ENCODE assay signal across 12 cellular contexts in genomic region chr3:53238881-53239280, GRCh38. TPM values are rescaled to one million over a fixed set of nuclear protein-coding genes. Genes with fewer than 3 reads are reported as not detected.
DNase-seq lines count a peak whose midpoint lies in the region; ATAC-seq and TF ChIP-seq lines count a peak whose summit lies in the region.
"Had no signal": no experiment of that assay in that cellular context is flagged by ENCODE, and none has a peak within 500 bp of the region (broad histone marks: within the 10 kb centered on the region; RNA-seq: fewer than 3 reads in every experiment).

No MANE protein-coding gene starts in this region.

- H3K36me3 ChIP-seq in HEK293 (ENCODE audit: control insufficient read depth in 2 of 2, insufficient read depth in 1 of 2, low read length in 2 of 2), result peaks cover 0 to 80% of the 10 kb centered on the region in 2 experiments; a peak in 1 of 3 replicates
- peaks cover 59 to 62% of the 10 kb centered on the region in 2 donors for H3K36me3 ChIP-seq in ascending aorta
- H3K36me3 ChIP-seq in spleen, result peaks cover 3 to 100% (median 72%) of the 10 kb centered on the region in 6 donors

- H3K4me1 ChIP-seq in HEK293 (ENCODE audit: control insufficient read depth, insufficient read depth, low read length), result peaks cover 3% of the 10 kb centered on the region; the same call in 1 of the 2 replicates
- H3K4me1 ChIP-seq in ascending aorta, result peaks cover 9 to 20% of the 10 kb centered on the region in 2 donors
- H3K4me1 ChIP-seq in spleen, result peaks cover 19 to 98% (median 69%) of the 10 kb centered on the region in 6 donors

- WGBS in spleen, 5 donors, result 86 to 93% (median 89%) methylated on average over 4 of the region's 4 CpGs

- no peak for TF ChIP-seq CTCF in HEK293 (tag by site-specific recombination; IDR thresholded peaks at IDR 0.05)
- no peak for TF ChIP-seq CTCF in ascending aorta (IDR thresholded peaks at IDR 0.05)
- TF ChIP-seq CTCF in spleen (IDR thresholded peaks at IDR 0.05 in 8 of 11, conservative IDR thresholded peaks at IDR 0.05 in 3 of 11), result no peak

- CTCF ChIA-PET in HEK293 (lab: Yijun Ruan, JAX), result interaction anchor here (0.7 kb wide), 1 partner anchor 60 kb away, joined by 3 read pairs; no protein-coding TSS in a partner anchor

- H3K4me3 ChIP-seq in HEK293 (ENCODE audit: low read depth, low read length) (no peak overlapping the region), ascending aorta (no peak overlapping the region), spleen (no peak overlapping the region)
- H3K4me3 ChIP-seq: testis had no signal

- H3K27me3 ChIP-seq in ascending aorta (no peaks in the 10 kb centered on the region), spleen (replicated peaks in 1 of 7) (no peaks in the 10 kb centered on the region)
- H3K27me3 ChIP-seq: testis had no signal

- POLR2A ChIA-PET in HEK293 (lab: Yijun Ruan, JAX), result no interaction called here

- intact Hi-C loops in ascending aorta (cut with DNase I), result loop anchor here (2.0 kb wide), 1 partner anchor 16 kb away; no protein-coding TSS in a partner anchor
- intact Hi-C loops in spleen (cut with DNase I; ENCODE audit: low total_unique reads), result no loop called here
- intact Hi-C loops in left colon (cut with DNase I, micrococcal nuclease), result no loop called here

- ATAC-seq in GM21619 (IDR thresholded peaks at IDR 0.05; ENCODE audit: unreplicated experiment), result no peak
- no peak for ATAC-seq in left colon
- ATAC-seq: activated T-cell treated with anti-CD3 and anti-CD28 coated beads, Interleukin-2, amount 50 U/mL, for 4 hours had no signal

- TF ChIP-seq POLR2A in spleen (IDR thresholded peaks at IDR 0.05), result no peak

- DNase-seq in ascending aorta (ENCODE audit: low spot score in 2 of 2) (no peak), kidney tubule cell (ENCODE audit: low spot score) (peak; percentile 41), spleen (no peak), left colon (no peak)
- DNase-seq in activated naive CD4-positive, alpha-beta T cell treated with Interleukin-2 at 50 U/mL for 16 hours, result no peak
- DNase-seq: activated T-cell treated with anti-CD3 and anti-CD28 coated beads, Interleukin-2, amount 50 U/mL, for 4 hours; NCI-H1417; NCI-H510A treated with DMSO at 0.1 percent for 48 hours; testis; WERI-Rb-1 had no signal

- H3K9me3 ChIP-seq in HEK293 (ENCODE audit: control insufficient read depth, insufficient read depth, low read depth, low read length), result no peaks in the 10 kb centered on the region
- no peaks in the 10 kb centered on the region for H3K9me3 ChIP-seq in ascending aorta
- no peaks in the 10 kb centered on the region for H3K9me3 ChIP-seq in spleen
- H3K9me3 ChIP-seq: testis had no signal

- H3K27ac ChIP-seq in HEK293 (ENCODE audit: extremely low read depth, low read depth, low read length) (0 out of 2 replicates have a peak overlapping the region, but pooled peaks have one; percentile 24), ascending aorta (peak overlapping the region; percentile 56 to 73), spleen (peak overlapping the region in 5 of 8 donors; percentile 26 to 86 (median 76))
- H3K27ac ChIP-seq: testis, WERI-Rb-1 had no signal

TF ChIP-seq in HEK293, 187 proteins besides CTCF, POLR2A, EP300 and RAD21 (continues in another document):
- no peak for TF ChIP-seq ZBTB6 (tag by site-specific recombination; IDR thresholded peaks at IDR 0.05)
- TF ChIP-seq PRDM2 (tag by site-specific recombination; IDR thresholded peaks at IDR 0.05; ENCODE audit: borderline replicate concordance), result no peak
- no peak for TF ChIP-seq ZNF394 (tag by site-specific recombination; IDR thresholded peaks at IDR 0.05; ENCODE audit: borderline replicate concordance)
- no peak for TF ChIP-seq PRDM1 (tag by site-specific recombination; IDR thresholded peaks at IDR 0.05)
- no peak for TF ChIP-seq ATF2 (tag by site-specific recombination; IDR thresholded peaks at IDR 0.05; ENCODE audit: low read depth)
- no peak for TF ChIP-seq ZNF658 (tag by site-specific recombination; IDR thresholded peaks at IDR 0.05)
- TF ChIP-seq ZNF488 (tag by site-specific recombination; IDR thresholded peaks at IDR 0.05), result no peak
- TF ChIP-seq ZNF18 (tag by site-specific recombination; IDR thresholded peaks at IDR 0.05), result no peak
- no peak for TF ChIP-seq ZNF221 (tag by site-specific recombination; IDR thresholded peaks at IDR 0.05; ENCODE audit: borderline replicate concordance)

RNA-seq across cellular contexts. Expression of gene TKT, which starts 16.9 kb away (rescaled TPM):
- 219 TPM for total RNA-seq in ascending aorta
- 100 to 1,000 TPM; 253 to 490 (median 287) TPM for total RNA-seq in spleen
- polyA plus RNA-seq in spleen, result 100 to 1,000 TPM; 110 to 195 (median 137) TPM
- total RNA-seq in left colon, result 100 to 1,000 TPM; 170 to 242 TPM

Comparison
In these comparisons a context has a peak if more than half of its experiments do, and no peak if none do; other contexts are left out.
1. H3K27ac ChIP-seq: peak in every context shown above with its lines; median percentile 76 in spleen; 64 in ascending aorta; 24 in HEK293.